8 cellular contexts compared by ENCODE assay signal in the genomic region with DNA sequence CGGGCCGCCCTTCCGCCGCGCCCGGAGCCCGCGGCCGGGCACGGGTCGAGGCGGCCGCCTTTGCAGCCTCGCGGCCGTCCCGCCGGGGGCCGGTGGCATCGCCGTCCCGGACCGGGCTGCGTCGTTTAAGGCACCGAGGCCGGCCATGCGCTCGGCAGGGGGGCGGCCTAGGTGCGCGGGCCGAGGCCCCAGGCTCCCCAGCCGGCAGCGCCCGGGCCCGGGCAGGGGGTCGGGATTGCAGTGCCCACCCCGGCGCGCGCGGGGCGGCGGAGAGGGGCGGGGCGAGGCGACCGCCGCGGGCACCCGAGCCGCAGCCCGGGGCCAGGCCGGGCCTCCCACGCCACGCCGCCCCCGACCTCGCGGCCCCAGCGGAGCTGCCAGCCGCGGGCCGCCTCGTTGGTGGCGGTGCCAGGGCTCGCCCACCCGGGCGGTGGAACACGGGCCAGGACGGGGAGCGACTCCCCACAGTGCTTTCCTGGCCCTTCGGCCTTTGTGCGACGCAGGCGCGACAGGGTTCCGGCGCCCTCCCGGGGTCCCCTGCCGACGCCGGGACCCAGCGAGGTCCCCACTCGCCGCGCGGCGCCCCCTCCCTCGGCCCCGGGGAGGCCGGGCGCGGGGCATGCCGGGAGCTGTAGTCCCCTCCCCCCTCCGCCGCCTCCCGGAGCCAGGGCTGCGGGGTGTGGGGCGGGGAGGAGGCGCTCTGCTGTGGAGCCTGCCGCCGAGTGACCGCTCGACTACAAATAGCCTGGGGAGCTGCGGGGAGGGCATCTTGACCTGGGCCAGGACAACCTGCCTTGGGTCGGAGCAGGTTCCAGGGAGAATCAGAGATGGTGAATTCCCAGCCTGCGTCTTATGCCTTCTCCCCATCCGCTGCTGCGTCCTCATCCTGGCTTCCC. TPM values are rescaled to one million over a fixed set of nuclear protein-coding genes. Genes with fewer than 3 reads are reported as not detected.
DNase-seq lines count a peak whose midpoint lies in the region; ATAC-seq lines count a peak whose summit lies in the region.

No MANE protein-coding gene starts in this region.

- DNase-seq in NCI-H1417 (lab: John Stamatoyannopoulos, UW) (peak; percentile 47 to 88 (median 82)), NCI-H1417 treated with DMSO at 0.1 percent for 48 hours (lab: John Stamatoyannopoulos, UW) (no peak), NCI-H1105 treated with DMSO at 0.1 percent for 48 hours (lab: John Stamatoyannopoulos, UW) (peak; percentile 58), cerebellum (ENCODE audit: low spot score) (peak; percentile 91)
- peak in 3 of 4 experiments; percentile 44 to 71 (median 58) for DNase-seq in stimulated activated CD4-positive, alpha-beta T cell treated with anti-CD3 and anti-CD28 coated beads, Interleukin-1b, Interleukin-23, amount 100 ng/mL, for 24 hours (ENCODE audit: low read depth in 4 of 4, low spot score in 1 of 4)

- ATAC-seq in HG02610 (IDR thresholded peaks at IDR 0.05; ENCODE audit: unreplicated experiment), result peak; percentile 71
- ATAC-seq in activated CD4-positive, CD25-positive, alpha-beta regulatory T cell treated with anti-CD3 and anti-CD28 coated beads, Interleukin-2, amount 50 U/mL, for 24 hours, result peak; percentile 67 to 71

- no peaks in the 10 kb centered on the region for H3K27me3 ChIP-seq in layer of hippocampus (ENCODE audit: control insufficient read depth, insufficient read depth, low read length)

- H3K27ac ChIP-seq in layer of hippocampus (ENCODE audit: low read depth, low read length), result peak overlapping the region; percentile 99

RNA-seq across cellular contexts. Expression of a gene that starts 0.8 kb away (rescaled TPM):
- total RNA-seq in cerebellum, result 39.7 TPM

RNA-seq across cellular contexts. Expression of a gene that starts 16.9 kb away (rescaled TPM):
- 20.5 TPM for total RNA-seq in cerebellum

RNA-seq across cellular contexts. Expression of a gene that starts 39.3 kb away (rescaled TPM):
- total RNA-seq in cerebellum, result 1.7 TPM
